ENCODE assay signal across 1 cellular context in genomic region chr9:27534131-27534530, GRCh38.
TF ChIP-seq lines count a peak whose summit lies in the region.

No MANE protein-coding gene starts in this region.

TF ChIP-seq in H1, 55 proteins besides CTCF, POLR2A, EP300 and RAD21:
- no peak for TF ChIP-seq ATF2 (IDR thresholded peaks at IDR 0.05; ENCODE audit: low read length)
- no peak for TF ChIP-seq E2F6 (IDR thresholded peaks at IDR 0.05)
- TF ChIP-seq SUZ12 (IDR thresholded peaks at IDR 0.05; ENCODE audit: low read length): no peak
- no peak for TF ChIP-seq CHD2 (IDR thresholded peaks at IDR 0.05; ENCODE audit: low read length)
- no peak for TF ChIP-seq RFX5 (IDR thresholded peaks at IDR 0.05; ENCODE audit: borderline replicate concordance, low read depth, low read length)
- no peak for TF ChIP-seq MAX (IDR thresholded peaks at IDR 0.05)
- TF ChIP-seq SIRT6 (IDR thresholded peaks at IDR 0.05; ENCODE audit: low read length): no peak
- TF ChIP-seq CTBP2 (IDR thresholded peaks at IDR 0.05; ENCODE audit: borderline replicate concordance, insufficient read depth, insufficient read length, low read length): no peak
- no peak for TF ChIP-seq YY1 (IDR thresholded peaks at IDR 0.05; ENCODE audit: low read depth, low read length)
- no peak for TF ChIP-seq KDM4A (IDR thresholded peaks at IDR 0.05; ENCODE audit: low read depth, low read length, severe bottlenecking)
